In the genomic region with DNA sequence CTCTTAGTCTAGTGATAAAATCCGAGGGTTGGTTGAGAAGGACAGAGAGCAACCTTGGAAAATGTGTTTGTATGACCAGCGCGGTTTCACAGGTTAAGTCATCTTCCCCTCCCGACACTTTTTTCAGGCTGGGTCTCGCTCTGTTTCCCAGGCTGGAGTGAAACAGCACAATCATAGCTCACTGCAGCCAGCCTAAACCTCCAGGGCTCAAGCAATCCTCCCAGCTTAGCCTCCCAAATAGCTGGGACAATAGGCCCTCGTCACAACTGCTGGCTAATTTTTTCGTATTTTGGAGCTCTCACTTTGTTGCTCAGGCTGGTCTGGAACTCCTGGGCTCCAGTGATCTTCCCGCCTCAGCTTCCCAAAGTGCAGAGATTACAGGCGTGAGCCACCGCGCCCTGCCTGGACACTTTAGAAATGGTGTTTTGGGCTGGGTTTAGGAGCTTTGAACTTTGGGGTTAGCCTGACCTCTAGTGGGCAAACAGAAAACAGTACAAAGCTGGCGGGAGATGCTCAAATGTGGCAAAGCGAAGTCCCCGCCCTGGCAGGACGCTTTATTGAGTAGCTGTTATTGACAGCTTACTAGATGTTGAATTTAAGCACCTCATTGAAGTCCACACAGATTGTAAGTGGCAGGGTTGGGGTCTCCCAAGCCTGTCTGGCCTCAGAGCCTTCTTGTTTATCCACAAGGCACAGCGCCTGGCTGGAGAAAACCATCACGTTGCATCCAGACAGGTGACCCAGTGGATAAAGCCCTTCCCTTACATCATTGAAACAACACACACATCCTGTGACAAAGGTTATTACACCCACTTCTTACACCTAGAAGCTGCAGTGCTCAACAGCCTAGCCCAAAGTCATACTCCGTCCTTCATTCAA, we compare ENCODE assay signal across 8 cellular contexts. TPM values are rescaled to one million over a fixed set of nuclear protein-coding genes. Genes with fewer than 3 reads are reported as not detected.
DNase-seq lines count a peak whose midpoint lies in the region; ATAC-seq and TF ChIP-seq lines count a peak whose summit lies in the region.

No MANE protein-coding gene starts in this region.

- ATAC-seq in Right ventricle myocardium inferior, result peak; percentile 69
- ATAC-seq in Right ventricle myocardium superior (ENCODE audit: poor library complexity), result peak; percentile 89
- ATAC-seq in HG03135 (IDR thresholded peaks at IDR 0.05; ENCODE audit: unreplicated experiment), result no peak

- peak overlapping the region in 1 of 2 experiments; percentile 49; a peak in 1 of 4 replicates for H3K4me3 ChIP-seq in SK-N-SH (ENCODE audit: low read depth in 2 of 2, low read length in 1 of 2)

- H3K9me2 ChIP-seq in SK-N-SH, result no peaks in the 10 kb centered on the region

- H3K36me3 ChIP-seq in SK-N-SH (replicated peaks in 1 of 2; ENCODE audit: control insufficient read depth in 1 of 2, insufficient read depth in 2 of 2, low read length in 1 of 2), result no peaks in the 10 kb centered on the region

- WGBS in SK-N-SH (ENCODE audit: low lambda C conversion rate), result 27% methylated on average over 18 of the region's 18 CpGs

- DNase-seq in Right ventricle myocardium inferior (ENCODE audit: missing footprints), result no peak
- DNase-seq in cardiac septum (ENCODE audit: low spot score), result no peak
- DNase-seq in LHCN-M2 (ENCODE audit: low read depth), result peak; percentile 56
- peak; percentile 64 for DNase-seq in SK-N-SH
- DNase-seq in activated naive CD4-positive, alpha-beta T cell treated with anti-CD3 and anti-CD28 coated beads, Interleukin-2, amount 50 U/mL, for 16 hours, result peak; percentile 48
- DNase-seq in Right ventricle myocardium superior, result peak; percentile 50
- DNase-seq in retina, result peak; percentile 82

- peak; percentile 91 for TF ChIP-seq RAD21 in SK-N-SH (IDR thresholded peaks at IDR 0.05; ENCODE audit: low read length)

- POLR2A ChIA-PET in SK-N-SH (lab: Yijun Ruan, JAX), result no interaction called here

- no peaks in the 10 kb centered on the region for H3K27me3 ChIP-seq in SK-N-SH (ENCODE audit: insufficient read depth)

- CTCF ChIA-PET in SK-N-SH (lab: Yijun Ruan, JAX), result interaction anchor here (0.6 to 7.7 kb wide), 54 partner anchors 9 to 712 kb away, joined by 3 to 125 read pairs (median 4); a partner anchor contains a TSS

- intact Hi-C loops in Right ventricle myocardium inferior (cut with DNase I), result loop anchor here (2.0 kb wide), 2 partner anchors 252 to 462 kb away; no protein-coding TSS in a partner anchor
- intact Hi-C loops in cardiac septum (cut with DNase I), result no loop called here
- intact Hi-C loops in Right ventricle myocardium superior (cut with DNase I), result loop anchor here (5.0 kb wide), 1 partner anchor 462 kb away; no protein-coding TSS in a partner anchor

- H3K9me3 ChIP-seq in SK-N-SH, result no peaks in the 10 kb centered on the region

- H3K9ac ChIP-seq in SK-N-SH, result no peak overlapping the region

- no peaks in the 10 kb centered on the region for H4K20me1 ChIP-seq in SK-N-SH (ENCODE audit: insufficient read depth)

- H3K79me2 ChIP-seq in SK-N-SH (ENCODE audit: insufficient read depth), result no peaks in the 10 kb centered on the region

- no peak for TF ChIP-seq EP300 in SK-N-SH (IDR thresholded peaks at IDR 0.05; ENCODE audit: borderline replicate concordance in 1 of 2, low read depth in 1 of 2, low read length in 1 of 2)

- H3F3A ChIP-seq in SK-N-SH (replicated peaks; ENCODE audit: insufficient read depth), result peaks cover 10% of the 10 kb centered on the region

- H3K4me1 ChIP-seq in SK-N-SH (ENCODE audit: control insufficient read depth in 1 of 2, insufficient read depth in 2 of 2, low read depth in 1 of 2, low read length in 1 of 2), result peaks cover 0 to 4% of the 10 kb centered on the region in 2 experiments; a peak in 1 of 4 replicates

- no peak overlapping the region for H3K27ac ChIP-seq in SK-N-SH (ENCODE audit: low read depth in 2 of 2, low read length in 1 of 2)

- TF ChIP-seq CTCF in SK-N-SH (IDR thresholded peaks at IDR 0.05), result peak; percentile 80

- H2AFZ ChIP-seq in SK-N-SH (ENCODE audit: low read depth), result peak overlapping the region; percentile 81

- H3K4me2 ChIP-seq in SK-N-SH, result peak overlapping the region; percentile 40; the same call in 1 of the 2 replicates

TF ChIP-seq in SK-N-SH, 30 proteins besides CTCF, POLR2A, EP300 and RAD21:
- TF ChIP-seq MEF2A (IDR thresholded peaks at IDR 0.05; ENCODE audit: borderline replicate concordance, low read depth) (no peak), CHD2 (IDR thresholded peaks at IDR 0.05; ENCODE audit: low read length, partially characterized antibody) (no peak), SMC3 (IDR thresholded peaks at IDR 0.05; ENCODE audit: low read depth, low read length) (peak; percentile 66)

RNA-seq across cellular contexts. Expression of a gene that starts 34.7 kb away (rescaled TPM):
- total RNA-seq in Right ventricle myocardium inferior (23.5 TPM), cardiac septum (34.7 TPM), LHCN-M2 (2014; rRNA removed) (26.0 and 35.3 TPM in 2 replicates), Right ventricle myocardium superior (27.7 TPM)
- polyA plus RNA-seq in LHCN-M2 (2012), result 7.8 TPM
- polyA plus RNA-seq in SK-N-SH (2012; rRNA removed), result 15.1 and 21.8 TPM in 2 replicates
- 15.1 and 19.6 TPM in 2 replicates for polyA plus RNA-seq in SK-N-SH (2012; cell fraction: cytosol; rRNA removed)
- 66.0 and 69.7 TPM in 2 replicates for polyA plus RNA-seq in SK-N-SH (2012; cell fraction: nucleus; rRNA removed)

Comparison
In these comparisons a context has a peak if more than half of its experiments do, and no peak if none do; other contexts are left out.
1. DNase-seq: peak in LHCN-M2 (single experiment), SK-N-SH (single experiment), activated naive CD4-positive, alpha-beta T cell treated with anti-CD3 and anti-CD28 coated beads, Interleukin-2, amount 50 U/mL, for 16 hours (single experiment), Right ventricle myocardium superior (single experiment) and retina (single experiment); none in Right ventricle myocardium inferior (single experiment) and cardiac septum (single experiment).